7 cellular contexts compared by ENCODE assay signal in the genomic region with DNA sequence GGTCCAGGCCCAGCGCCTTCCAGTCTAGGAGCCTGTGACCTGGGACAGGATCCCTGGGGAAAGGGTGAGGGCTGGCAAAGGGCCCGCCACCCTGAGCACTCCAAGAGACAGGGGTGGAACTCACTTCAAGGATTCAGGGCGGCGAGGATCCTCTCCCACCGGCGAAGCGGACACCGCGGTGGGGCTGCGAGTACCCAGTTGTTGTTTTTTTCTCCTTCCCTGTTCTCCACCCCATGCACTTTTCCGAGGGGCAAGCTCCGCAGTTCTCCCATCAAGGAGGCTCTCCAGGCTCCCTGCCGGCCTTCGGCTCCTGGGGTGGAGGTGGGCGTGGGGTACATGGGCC. TPM values are rescaled to one million over a fixed set of nuclear protein-coding genes. Genes with fewer than 3 reads are reported as not detected.
DNase-seq lines count a peak whose midpoint lies in the region; ATAC-seq and TF ChIP-seq lines count a peak whose summit lies in the region.

No MANE protein-coding gene starts in this region.

- H3K27ac Mint-ChIP-seq in stimulated activated naive B cell treated with anti-CD40 and anti-IgM and Interleukin-4, amounts not matched to agents 10 μg/mL and 1 μg/mL and 100 μg/mL, for 72 hours: no peak overlapping the region

- H3K4me3 Mint-ChIP-seq in stimulated activated naive B cell treated with anti-CD40 and anti-IgM and Interleukin-4, amounts not matched to agents 10 μg/mL and 1 μg/mL and 100 μg/mL, for 72 hours: peak overlapping the region; percentile 75

- in situ Hi-C loops in IMR-90 (cut with MboI; ENCODE audit: low sequenced_read_pairs): no loop called here

- intact Hi-C loops in IMR-90 (cut with micrococcal nuclease): no loop called here
- intact Hi-C loops in breast epithelium (cut with DNase I; ENCODE audit: low total_unique reads): no loop called here

- peak overlapping the region; percentile 90 for H2AFZ ChIP-seq in IMR-90 (replicated peaks; ENCODE audit: low read length, poor library complexity)

- 0 out of 2 replicates have a peak overlapping the region, but pooled peaks have one; percentile 9 for H3K4ac ChIP-seq in IMR-90 (ENCODE audit: low read depth, low read length)

- peaks cover 60 to 77% of the 10 kb centered on the region in 2 donors for H3K27me3 Mint-ChIP-seq in stimulated activated naive B cell treated with anti-CD40 and anti-IgM and Interleukin-4, amounts not matched to agents 10 μg/mL and 1 μg/mL and 100 μg/mL, for 72 hours

- H3K56ac ChIP-seq in IMR-90 (ENCODE audit: extremely low read depth, insufficient read depth, low read length): no peak overlapping the region

- no TSS peak for BruUV-seq in IMR-90 (replicated peaks; lab: Mats Ljungman, UMichigan)

- H3K18ac ChIP-seq in IMR-90 (ENCODE audit: low read depth, low read length): no peak overlapping the region

- dilution Hi-C loops in IMR-90 (cut with HindIII; ENCODE audit: low sequenced_read_pairs, unreplicated experiment): no loop called here

- no peak overlapping the region for H2BK15ac ChIP-seq in IMR-90 (ENCODE audit: low read depth, low read length)

- no peaks in the 10 kb centered on the region; the same call in none of the 2 replicates for H3K9me1 ChIP-seq in IMR-90 (ENCODE audit: insufficient read depth, low read length)

- H3K4me1 Mint-ChIP-seq in stimulated activated naive B cell treated with anti-CD40 and anti-IgM and Interleukin-4, amounts not matched to agents 10 μg/mL and 1 μg/mL and 100 μg/mL, for 72 hours: peaks cover 4 to 6% of the 10 kb centered on the region in 2 donors

- H2BK20ac ChIP-seq in IMR-90 (ENCODE audit: low read depth, low read length): no peak overlapping the region

- H2AK5ac ChIP-seq in IMR-90 (ENCODE audit: low read depth, low read length): no peak overlapping the region

- H2BK120ac ChIP-seq in IMR-90 (ENCODE audit: low read depth, low read length): peak overlapping the region; percentile 71; the same call in 1 of the 2 replicates

- CTCF ChIA-PET in IMR-90 (lab: Yijun Ruan, JAX): no interaction called here

- POLR2A ChIA-PET in IMR-90 (lab: Charles Lee; ENCODE audit: unreplicated experiment): no interaction called here

- H4K5ac ChIP-seq in IMR-90 (ENCODE audit: low read depth, low read length): no peak overlapping the region

- H3K9me3 Mint-ChIP-seq in stimulated activated naive B cell treated with anti-CD40 and anti-IgM and Interleukin-4, amounts not matched to agents 10 μg/mL and 1 μg/mL and 100 μg/mL, for 72 hours: peaks cover 0 to 1% of the 10 kb centered on the region in 2 donors

- H3K4me1 ChIP-seq in IMR-90 (ENCODE audit: control insufficient read depth, insufficient read depth, low read length) (peaks cover 2% of the 10 kb centered on the region; the same call in 1 of the 2 replicates), breast epithelium (peaks cover 0 to 4% of the 10 kb centered on the region in 2 donors)

- no peak overlapping the region for H3K9ac ChIP-seq in IMR-90 (ENCODE audit: low read depth, low read length)

- no peaks in the 10 kb centered on the region for H3K36me3 ChIP-seq in IMR-90 (ENCODE audit: control insufficient read depth, insufficient read depth, low read length)
- no peaks in the 10 kb centered on the region for H3K36me3 ChIP-seq in breast epithelium

- H3K14ac ChIP-seq in IMR-90 (replicated peaks; ENCODE audit: low read depth, low read length): no peak overlapping the region

- H3K9me3 ChIP-seq in IMR-90 (ENCODE audit: control insufficient read depth, insufficient read depth, low read length) (peaks cover 7% of the 10 kb centered on the region), breast epithelium (no peaks in the 10 kb centered on the region)

- peak overlapping the region; percentile 80 for H3K4me2 ChIP-seq in IMR-90 (ENCODE audit: low read depth, low read length)

- 80% methylated on average over 1 of the region's 15 CpGs; no CpG with 5 or more reads in 1 of the 2 experiments for WGBS in IMR-90 (ENCODE audit: extremely low coverage in 2 of 2, insufficient read length in 1 of 2), 2 experiments

- DNase-seq in IMR-90 (no peak), breast epithelium (ENCODE audit: low spot score in 2 of 2) (no peak), left lobe of liver (ENCODE audit: low spot score) (no peak), COR-L47 (lab: John Stamatoyannopoulos, UW) (no peak), AG08396 (ENCODE audit: low spot score) (no peak)
- DNase-seq in stimulated activated naive B cell treated with anti-CD40 and anti-IgM and Interleukin-4, amounts not matched to agents 10 μg/mL and 1 μg/mL and 100 μg/mL, for 72 hours: no peak
- DNase-seq in central memory CD4-positive, alpha-beta T cell: no peak

- H3K27ac ChIP-seq in IMR-90 (ENCODE audit: insufficient read depth, low read length): no peak overlapping the region
- H3K27ac ChIP-seq in breast epithelium: no peak overlapping the region

- H3K27me3 ChIP-seq in IMR-90 (ENCODE audit: control insufficient read depth, insufficient read depth, low read length) (peaks cover 20% of the 10 kb centered on the region), breast epithelium (no peaks in the 10 kb centered on the region)

- H3K4me3 ChIP-seq in IMR-90 (ENCODE audit: insufficient read depth, low read depth, low read length): peak overlapping the region; percentile 54; the same call in 1 of the 2 replicates
- peak overlapping the region; percentile 47 to 72 (median 60) for H3K4me3 ChIP-seq in breast epithelium

- no peak for TF ChIP-seq RAD21 in IMR-90 (IDR thresholded peaks at IDR 0.05; ENCODE audit: low read length)

- peak overlapping the region; percentile 47 to 71; a peak in 2 of 4 replicates for H4K8ac ChIP-seq in IMR-90 (ENCODE audit: low read depth in 2 of 2, low read length in 2 of 2)

- no peaks in the 10 kb centered on the region for H3K79me1 ChIP-seq in IMR-90 (ENCODE audit: low read depth in 1 of 2, low read length in 2 of 2)

- no peak overlapping the region; the same call in 1 of the 2 replicates for H4K91ac ChIP-seq in IMR-90 (ENCODE audit: insufficient read depth, low read depth, low read length)

- ATAC-seq in IMR-90 (ENCODE audit: low read depth) (no peak), left lobe of liver (peak; percentile 17)
- no peak for ATAC-seq in stimulated activated naive B cell treated with anti-CD40 and anti-IgM and Interleukin-4, amounts not matched to agents 10 μg/mL and 1 μg/mL and 100 μg/mL, for 72 hours (replicated peaks)

- no peak overlapping the region for H2BK5ac ChIP-seq in IMR-90 (ENCODE audit: low read depth, low read length, poor library complexity, severe bottlenecking)

- no peak for TF ChIP-seq POLR2A in IMR-90 (IDR thresholded peaks at IDR 0.05; ENCODE audit: low read depth, low read length)
- no peak for TF ChIP-seq POLR2A in breast epithelium (IDR thresholded peaks at IDR 0.05)

- H4K20me1 ChIP-seq in IMR-90 (ENCODE audit: insufficient read depth, low read length): no peaks in the 10 kb centered on the region

- peak overlapping the region; percentile 73 for H2AK9ac ChIP-seq in IMR-90 (replicated peaks; ENCODE audit: low read depth, low read length, poor library complexity)

- TF ChIP-seq CTCF in IMR-90 (conservative IDR thresholded peaks at IDR 0.05; ENCODE audit: low read depth, low read length): no peak
- TF ChIP-seq CTCF in breast epithelium (IDR thresholded peaks at IDR 0.05): no peak

- H3K23ac ChIP-seq in IMR-90 (ENCODE audit: low read depth, low read length): no peak overlapping the region

- H3K36me3 Mint-ChIP-seq in stimulated activated naive B cell treated with anti-CD40 and anti-IgM and Interleukin-4, amounts not matched to agents 10 μg/mL and 1 μg/mL and 100 μg/mL, for 72 hours: no peaks in the 10 kb centered on the region

TF ChIP-seq in IMR-90, 13 proteins besides CTCF, POLR2A, EP300 and RAD21:
- no peak for TF ChIP-seq SMC3 (IDR thresholded peaks at IDR 0.05; ENCODE audit: low read depth, low read length)
- no peak for TF ChIP-seq CEBPB (IDR thresholded peaks at IDR 0.05; ENCODE audit: low read depth, low read length)
- no peak for TF ChIP-seq RFX5 (IDR thresholded peaks at IDR 0.05; ENCODE audit: low read depth, low read length)
- no peak for TF ChIP-seq FOS (IDR thresholded peaks at IDR 0.05; ENCODE audit: low read depth, low read length)
- TF ChIP-seq MAFK (IDR thresholded peaks at IDR 0.05; ENCODE audit: low read depth, low read length): no peak
- no peak for TF ChIP-seq MAZ (IDR thresholded peaks at IDR 0.05; ENCODE audit: borderline replicate concordance, low read depth, low read length)
- TF ChIP-seq RCOR1 (IDR thresholded peaks at IDR 0.05; ENCODE audit: insufficient replicate concordance, low read length): no peak
- TF ChIP-seq, protein P1, sequence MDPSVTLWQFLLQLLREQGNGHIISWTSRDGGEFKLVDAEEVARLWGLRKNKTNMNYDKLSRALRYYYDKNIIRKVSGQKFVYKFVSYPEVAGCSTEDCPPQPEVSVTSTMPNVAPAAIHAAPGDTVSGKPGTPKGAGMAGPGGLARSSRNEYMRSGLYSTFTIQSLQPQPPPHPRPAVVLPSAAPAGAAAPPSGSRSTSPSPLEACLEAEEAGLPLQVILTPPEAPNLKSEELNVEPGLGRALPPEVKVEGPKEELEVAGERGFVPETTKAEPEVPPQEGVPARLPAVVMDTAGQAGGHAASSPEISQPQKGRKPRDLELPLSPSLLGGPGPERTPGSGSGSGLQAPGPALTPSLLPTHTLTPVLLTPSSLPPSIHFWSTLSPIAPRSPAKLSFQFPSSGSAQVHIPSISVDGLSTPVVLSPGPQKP (IDR thresholded peaks at IDR 0.05; ENCODE audit: borderline replicate concordance, low read depth, low read length): no peak
- no peak for TF ChIP-seq BHLHE40 (IDR thresholded peaks at IDR 0.05; ENCODE audit: low read depth, low read length)
- TF ChIP-seq NFE2L2 (IDR thresholded peaks at IDR 0.05; ENCODE audit: low read depth, low read length): no peak
- no peak for TF ChIP-seq CHD1 (IDR thresholded peaks at IDR 0.05; ENCODE audit: low read depth, low read length)

RNA-seq across cellular contexts. Expression of a gene that starts 0.4 kb away (rescaled TPM):
- total RNA-seq in IMR-90 (2012; rRNA removed) (2.7 and 3.3 TPM in 2 replicates), breast epithelium (1 to 10 TPM in 2 of 3 donors, under 1 TPM in 1; 0.96 to 2.6 (median 2.0) TPM), left lobe of liver (0.50 TPM)
- polyA plus RNA-seq in IMR-90 (2012; rRNA removed): 2.3 and 3.1 TPM in 2 replicates
- polyA plus RNA-seq in IMR-90 (2012; cell fraction: cytosol; rRNA removed): 1.7 and 3.2 TPM in 2 replicates
- polyA plus RNA-seq in IMR-90 (2012; cell fraction: nucleus; rRNA removed; ENCODE audit: low replicate concordance): 0.87 and 1.6 TPM in 2 replicates
